9 cellular contexts compared by ENCODE assay signal in genomic region chr19:48966541-48967345, GRCh38. TPM values are rescaled to one million over a fixed set of nuclear protein-coding genes. Genes with fewer than 3 reads are reported as not detected.
DNase-seq lines count a peak whose midpoint lies in the region; ATAC-seq lines count a peak whose summit lies in the region.
"Had no signal": no experiment of that assay in that cellular context is flagged by ENCODE, and none has a peak within 500 bp of the region (broad histone marks: within the 10 kb centered on the region; RNA-seq: fewer than 3 reads in every experiment).

No MANE protein-coding gene starts in this region.

- peak overlapping the region; percentile 98 to 99 for H3K27ac Mint-ChIP-seq in natural killer cell treated with Interleukin-12 subunit alpha and Interleukin-12 subunit beta and Interleukin-15 and Interleukin-18, amount 100 ng/mL, for 72 hours

- H3K9me3 Mint-ChIP-seq in natural killer cell treated with Interleukin-12 subunit alpha and Interleukin-12 subunit beta and Interleukin-15 and Interleukin-18, amount 100 ng/mL, for 72 hours, result no peaks in the 10 kb centered on the region

- peak overlapping the region; percentile 99 for H3K27ac ChIP-seq in cingulate gyrus (ENCODE audit: low read depth, low read length)

- DNase-seq in NOMO-1 treated with DMSO at 0.1 percent for 48 hours (lab: John Stamatoyannopoulos, UW; ENCODE audit: unreplicated experiment) (peak; percentile 34), NCI-H2227 (lab: John Stamatoyannopoulos, UW; ENCODE audit: unreplicated experiment) (no peak), COR-L47 (lab: John Stamatoyannopoulos, UW) (no peak)
- no peak for DNase-seq in natural killer cell treated with Interleukin-12 subunit alpha and Interleukin-12 subunit beta and Interleukin-15 and Interleukin-18, amount 100 ng/mL, for 72 hours (ENCODE audit: low spot score)

- peak overlapping the region; percentile 100 for H3K4me3 Mint-ChIP-seq in natural killer cell treated with Interleukin-12 subunit alpha and Interleukin-12 subunit beta and Interleukin-15 and Interleukin-18, amount 100 ng/mL, for 72 hours

- no peaks in the 10 kb centered on the region for H3K27me3 Mint-ChIP-seq in natural killer cell treated with Interleukin-12 subunit alpha and Interleukin-12 subunit beta and Interleukin-15 and Interleukin-18, amount 100 ng/mL, for 72 hours

- no peak for ATAC-seq in natural killer cell treated with Interleukin-12 subunit alpha and Interleukin-12 subunit beta and Interleukin-15 and Interleukin-18, amount 100 ng/mL, for 72 hours
- ATAC-seq in GM21723 (IDR thresholded peaks at IDR 0.05; ENCODE audit: unreplicated experiment) (no peak), HG02798 (IDR thresholded peaks at IDR 0.05; ENCODE audit: poor library complexity, unreplicated experiment) (no peak)

- peaks cover 7% of the 10 kb centered on the region for H3K36me3 Mint-ChIP-seq in natural killer cell treated with Interleukin-12 subunit alpha and Interleukin-12 subunit beta and Interleukin-15 and Interleukin-18, amount 100 ng/mL, for 72 hours

- peaks cover 56 to 61% of the 10 kb centered on the region in 2 donors for H3K4me1 Mint-ChIP-seq in natural killer cell treated with Interleukin-12 subunit alpha and Interleukin-12 subunit beta and Interleukin-15 and Interleukin-18, amount 100 ng/mL, for 72 hours (ENCODE audit: low read depth in 2 of 2)

- peak overlapping the region; percentile 78; the same call in 1 of the 2 replicates for H3K4me3 ChIP-seq in GM08714 (ENCODE audit: low read length)

RNA-seq across cellular contexts. Expression of gene FTL, which starts 1.6 kb away (rescaled TPM):
- total RNA-seq in natural killer cell treated with Interleukin-12 subunit alpha and Interleukin-12 subunit beta and Interleukin-15 and Interleukin-18, amount 100 ng/mL, for 72 hours, result 1,000 to 10,000 TPM; 1,643 to 2,467 TPM

RNA-seq across cellular contexts. Expression of gene BAX, which starts 12.1 kb away (rescaled TPM):
- total RNA-seq in natural killer cell treated with Interleukin-12 subunit alpha and Interleukin-12 subunit beta and Interleukin-15 and Interleukin-18, amount 100 ng/mL, for 72 hours, result 100 to 1,000 TPM; 203 to 305 TPM

RNA-seq across cellular contexts. Expression of gene GYS1, which starts 26.4 kb away (rescaled TPM):
- total RNA-seq in natural killer cell treated with Interleukin-12 subunit alpha and Interleukin-12 subunit beta and Interleukin-15 and Interleukin-18, amount 100 ng/mL, for 72 hours, result 100 to 1,000 TPM in 1 of 2 donors, 10 to 100 TPM in 1; 85.7 to 119 TPM

RNA-seq across cellular contexts. Expression of gene RUVBL2, which starts 26.9 kb away (rescaled TPM):
- total RNA-seq in natural killer cell treated with Interleukin-12 subunit alpha and Interleukin-12 subunit beta and Interleukin-15 and Interleukin-18, amount 100 ng/mL, for 72 hours, result 100 to 1,000 TPM; 101 to 173 TPM

RNA-seq across cellular contexts. Expression of gene DHDH, which starts 33.2 kb away (rescaled TPM):
- total RNA-seq in natural killer cell treated with Interleukin-12 subunit alpha and Interleukin-12 subunit beta and Interleukin-15 and Interleukin-18, amount 100 ng/mL, for 72 hours, result under 1 TPM in 1 of 2 donors, not detected in 1; 0.43 TPM
- total RNA-seq: T-helper 1 cell treated with Interleukin-12 subunit alpha and Interleukin-12 subunit beta and Interleukin-4 antibody, amounts not matched to agents 30 ng/mL and 1 ng/mL, for 36 hours had no signal
